In genomic region chr15:83871808-83872559, GRCh38 we compare ENCODE assay signal across 10 cellular contexts.
DNase-seq lines count a peak whose midpoint lies in the region; ATAC-seq lines count a peak whose summit lies in the region.
"Had no signal": no experiment of that assay in that cellular context is flagged by ENCODE, and none has a peak within 500 bp of the region (broad histone marks: within the 10 kb centered on the region; RNA-seq: fewer than 3 reads in every experiment).

No MANE protein-coding gene starts in this region.

- no peaks in the 10 kb centered on the region for H3K9me3 ChIP-seq in skeletal muscle satellite cell (replicated peaks; ENCODE audit: low read length)
- H3K9me3 ChIP-seq: mucosa of descending colon had no signal

- peak; percentile 62 for ATAC-seq in GM19043 (IDR thresholded peaks at IDR 0.05; ENCODE audit: low read depth, unreplicated experiment)
- ATAC-seq in HG03159 (IDR thresholded peaks at IDR 0.05; ENCODE audit: unreplicated experiment) = peak; percentile 63
- ATAC-seq in GM21737 (IDR thresholded peaks at IDR 0.05; ENCODE audit: unreplicated experiment) = no peak
- ATAC-seq in HG03354 (IDR thresholded peaks at IDR 0.05; ENCODE audit: poor library complexity, severe bottlenecking, unreplicated experiment) = no peak
- ATAC-seq: mucosa of descending colon had no signal

- H3K4me2 ChIP-seq in skeletal muscle satellite cell (ENCODE audit: low read length) = peak overlapping the region; percentile 47

- no peaks in the 10 kb centered on the region for H3K36me3 ChIP-seq in skeletal muscle satellite cell (ENCODE audit: insufficient read depth, low read length)

- no peaks in the 10 kb centered on the region for H3K27me3 ChIP-seq in skeletal muscle satellite cell (ENCODE audit: control insufficient read depth, insufficient read depth, low read length)

- H3K4me1 ChIP-seq in skeletal muscle satellite cell (ENCODE audit: control insufficient read depth, insufficient read depth, low read length) = peaks cover 31% of the 10 kb centered on the region

- peak; percentile 34 for DNase-seq in fibroblast of gingiva (ENCODE audit: low read depth)
- no peak for DNase-seq in germinal center (ENCODE audit: low spot score)
- no peak for DNase-seq in activated CD4-positive, CD25-positive, alpha-beta regulatory T cell treated with anti-CD3 and anti-CD28 coated beads, Interleukin-2, amount 50 U/mL, for 72 hours
- DNase-seq: mucosa of descending colon, NCI-H187 treated with DMSO at 0.1 percent for 48 hours had no signal

- no peak overlapping the region for H3K4me3 ChIP-seq in skeletal muscle satellite cell (ENCODE audit: low read length)
- H3K4me3 ChIP-seq: mucosa of descending colon had no signal

- H3K9ac ChIP-seq in skeletal muscle satellite cell (ENCODE audit: low read depth, low read length) = peak overlapping the region; percentile 10

Comparison
In these comparisons a context has a peak if more than half of its experiments do, and no peak if none do; other contexts are left out.
1. ATAC-seq: peak in GM19043 (single experiment) and HG03159 (single experiment); none in GM21737 (single experiment) and HG03354 (single experiment).